Comparison of ENCODE assay signal across 11 cellular contexts in genomic region chr21:31293986-31294385, GRCh38. TPM values are rescaled to one million over a fixed set of nuclear protein-coding genes. Genes with fewer than 3 reads are reported as not detected.
DNase-seq lines count a peak whose midpoint lies in the region; ATAC-seq lines count a peak whose summit lies in the region.
"Had no signal": no experiment of that assay in that cellular context is flagged by ENCODE, and none has a peak within 500 bp of the region (broad histone marks: within the 10 kb centered on the region; RNA-seq: fewer than 3 reads in every experiment).

No MANE protein-coding gene starts in this region.

- no peaks in the 10 kb centered on the region for H3K27me3 Mint-ChIP-seq in activated CD4-positive, alpha-beta T cell treated with anti-CD3 and anti-CD28 coated beads for 36 hours
- H3K27me3 Mint-ChIP-seq in activated CD4-positive, alpha-beta T cell treated with anti-CD3 and anti-CD28 coated beads, Interleukin-2, amount 10 ng/mL, durations not matched to agents 7 days and 5 days: no peaks in the 10 kb centered on the region
- H3K27me3 Mint-ChIP-seq in activated T-helper 17 cell treated with anti-CD3 and anti-CD28 coated beads, Interleukin-2, amount 50 U/mL, for 72 hours: no peaks in the 10 kb centered on the region
- H3K27me3 Mint-ChIP-seq: B cell had no signal

- CTCF ChIA-PET in activated CD4-positive, alpha-beta T cell treated with anti-CD3 and anti-CD28 coated beads for 36 hours (lab: Charles Lee): interaction anchor here (0.5 to 1.4 kb wide), 3 partner anchors 17 to 118 kb away, joined by 3 read pairs; no protein-coding TSS in a partner anchor
- CTCF ChIA-PET in activated CD4-positive, alpha-beta T cell treated with anti-CD3 and anti-CD28 coated beads, Interleukin-2, amount 10 ng/mL, durations not matched to agents 7 days and 5 days (lab: Charles Lee): interaction anchor here (1.6 kb wide), 1 partner anchor 11 kb away, joined by 3 read pairs; no protein-coding TSS in a partner anchor

- intact Hi-C loops in activated CD4-positive, alpha-beta T cell treated with anti-CD3 and anti-CD28 coated beads for 36 hours (cut with DNase I, micrococcal nuclease): loop anchor here (1.0 to 5.0 kb wide), 5 partner anchors 32 to 265 kb away; no protein-coding TSS in a partner anchor
- intact Hi-C loops in Right ventricle myocardium superior (cut with DNase I): no loop called here

- peaks cover 4% of the 10 kb centered on the region for H3K9me3 Mint-ChIP-seq in activated CD4-positive, alpha-beta T cell treated with anti-CD3 and anti-CD28 coated beads for 36 hours (ENCODE audit: low read depth)
- peaks cover 16% of the 10 kb centered on the region for H3K9me3 Mint-ChIP-seq in activated CD4-positive, alpha-beta T cell treated with anti-CD3 and anti-CD28 coated beads, Interleukin-2, amount 10 ng/mL, durations not matched to agents 7 days and 5 days
- H3K9me3 Mint-ChIP-seq in activated T-helper 17 cell treated with anti-CD3 and anti-CD28 coated beads, Interleukin-2, amount 50 U/mL, for 72 hours: no peaks in the 10 kb centered on the region

- no peak overlapping the region for H3K4me3 Mint-ChIP-seq in activated CD4-positive, alpha-beta T cell treated with anti-CD3 and anti-CD28 coated beads for 36 hours
- H3K4me3 Mint-ChIP-seq in activated CD4-positive, alpha-beta T cell treated with anti-CD3 and anti-CD28 coated beads, Interleukin-2, amount 10 ng/mL, durations not matched to agents 7 days and 5 days: no peak overlapping the region
- peak overlapping the region; percentile 58 for H3K4me3 Mint-ChIP-seq in activated T-helper 17 cell treated with anti-CD3 and anti-CD28 coated beads, Interleukin-2, amount 50 U/mL, for 72 hours
- H3K4me3 Mint-ChIP-seq: B cell had no signal

- POLR2A ChIA-PET in activated CD4-positive, alpha-beta T cell treated with anti-CD3 and anti-CD28 coated beads for 36 hours (lab: Charles Lee): interaction anchor here (2.1 kb wide), 1 partner anchor 33 kb away, joined by 12 read pairs; no protein-coding TSS in a partner anchor
- POLR2A ChIA-PET in activated CD4-positive, alpha-beta T cell treated with anti-CD3 and anti-CD28 coated beads, Interleukin-2, amount 10 ng/mL, durations not matched to agents 7 days and 5 days (lab: Charles Lee): interaction anchor here (0.6 kb wide), 1 partner anchor 265 kb away, joined by 3 read pairs; no protein-coding TSS in a partner anchor

- DNase-seq in activated CD4-positive, alpha-beta T cell treated with anti-CD3 and anti-CD28 coated beads for 36 hours: peak; percentile 85
- DNase-seq in activated CD4-positive, alpha-beta T cell treated with anti-CD3 and anti-CD28 coated beads, Interleukin-2, amount 10 ng/mL, durations not matched to agents 7 days and 5 days: no peak
- DNase-seq in kidney tubule cell (ENCODE audit: low spot score) (peak; percentile 84), NCI-H1048 (lab: John Stamatoyannopoulos, UW) (no peak), Right ventricle myocardium superior (no peak)
- DNase-seq in stimulated activated CD8-positive, alpha-beta memory T cell treated with anti-CD3 and anti-CD28 coated beads, Interleukin-7, amount 100 ng/mL, for 48 hours (ENCODE audit: extremely low read depth in 1 of 2, low read depth in 1 of 2): peak; percentile 16 to 65
- DNase-seq: NCI-H1417 treated with DMSO at 0.1 percent for 48 hours, occipital lobe had no signal

- peaks cover 47% of the 10 kb centered on the region for H3K4me1 Mint-ChIP-seq in activated CD4-positive, alpha-beta T cell treated with anti-CD3 and anti-CD28 coated beads for 36 hours
- H3K4me1 Mint-ChIP-seq in activated CD4-positive, alpha-beta T cell treated with anti-CD3 and anti-CD28 coated beads, Interleukin-2, amount 10 ng/mL, durations not matched to agents 7 days and 5 days: peaks cover 8% of the 10 kb centered on the region
- H3K4me1 Mint-ChIP-seq in activated T-helper 17 cell treated with anti-CD3 and anti-CD28 coated beads, Interleukin-2, amount 50 U/mL, for 72 hours: peaks cover 32% of the 10 kb centered on the region
- H3K4me1 Mint-ChIP-seq: B cell had no signal

- H3K36me3 Mint-ChIP-seq in activated CD4-positive, alpha-beta T cell treated with anti-CD3 and anti-CD28 coated beads for 36 hours (ENCODE audit: low read depth): peaks cover 22% of the 10 kb centered on the region
- peaks cover 8% of the 10 kb centered on the region for H3K36me3 Mint-ChIP-seq in activated CD4-positive, alpha-beta T cell treated with anti-CD3 and anti-CD28 coated beads, Interleukin-2, amount 10 ng/mL, durations not matched to agents 7 days and 5 days (ENCODE audit: low read depth)
- H3K36me3 Mint-ChIP-seq in activated T-helper 17 cell treated with anti-CD3 and anti-CD28 coated beads, Interleukin-2, amount 50 U/mL, for 72 hours (ENCODE audit: low read depth): peaks cover 10% of the 10 kb centered on the region

- H3K27ac Mint-ChIP-seq in activated CD4-positive, alpha-beta T cell treated with anti-CD3 and anti-CD28 coated beads for 36 hours: peak overlapping the region; percentile 79
- H3K27ac Mint-ChIP-seq in activated CD4-positive, alpha-beta T cell treated with anti-CD3 and anti-CD28 coated beads, Interleukin-2, amount 10 ng/mL, durations not matched to agents 7 days and 5 days: no peak overlapping the region
- H3K27ac Mint-ChIP-seq in activated T-helper 17 cell treated with anti-CD3 and anti-CD28 coated beads, Interleukin-2, amount 50 U/mL, for 72 hours: peak overlapping the region; percentile 72
- H3K27ac Mint-ChIP-seq: B cell had no signal

- peak; percentile 94 for ATAC-seq in activated CD4-positive, alpha-beta T cell treated with anti-CD3 and anti-CD28 coated beads for 36 hours
- peak; percentile 95 for ATAC-seq in activated T-helper 17 cell treated with anti-CD3 and anti-CD28 coated beads, Interleukin-2, amount 50 U/mL, for 72 hours (replicated peaks)
- ATAC-seq in HG03025 (IDR thresholded peaks at IDR 0.05; ENCODE audit: low FRiP score, unreplicated experiment) (no peak), Right ventricle myocardium superior (ENCODE audit: poor library complexity) (no peak)

RNA-seq across cellular contexts. Expression of gene TIAM1, which starts 50.1 kb away (rescaled TPM):
- total RNA-seq in activated CD4-positive, alpha-beta T cell treated with anti-CD3 and anti-CD28 coated beads for 36 hours: 10 to 100 TPM; 60.7 to 72.6 TPM
- 10 to 100 TPM; 55.7 to 59.1 TPM for total RNA-seq in activated CD4-positive, alpha-beta T cell treated with anti-CD3 and anti-CD28 coated beads, Interleukin-2, amount 10 ng/mL, durations not matched to agents 7 days and 5 days
- 10 to 100 TPM; 23.4 to 63.4 TPM for total RNA-seq in activated T-helper 17 cell treated with anti-CD3 and anti-CD28 coated beads, Interleukin-2, amount 50 U/mL, for 72 hours
- 2.9 TPM for total RNA-seq in Right ventricle myocardium superior

Comparison
In these comparisons a context has a peak if more than half of its experiments do, and no peak if none do; other contexts are left out.
1. DNase-seq: peak in activated CD4-positive, alpha-beta T cell treated with anti-CD3 and anti-CD28 coated beads for 36 hours (single experiment), kidney tubule cell (single experiment) and stimulated activated CD8-positive, alpha-beta memory T cell treated with anti-CD3 and anti-CD28 coated beads, Interleukin-7, amount 100 ng/mL, for 48 hours (2 of 2); none in activated CD4-positive, alpha-beta T cell treated with anti-CD3 and anti-CD28 coated beads, Interleukin-2, amount 10 ng/mL, durations not matched to agents 7 days and 5 days (single experiment), NCI-H1048 (single experiment) and Right ventricle myocardium superior (single experiment).
2. ATAC-seq: peak in activated CD4-positive, alpha-beta T cell treated with anti-CD3 and anti-CD28 coated beads for 36 hours (single experiment) and activated T-helper 17 cell treated with anti-CD3 and anti-CD28 coated beads, Interleukin-2, amount 50 U/mL, for 72 hours (single experiment); none in HG03025 (single experiment) and Right ventricle myocardium superior (single experiment).